30 cellular contexts compared by ENCODE assay signal in the genomic region with DNA sequence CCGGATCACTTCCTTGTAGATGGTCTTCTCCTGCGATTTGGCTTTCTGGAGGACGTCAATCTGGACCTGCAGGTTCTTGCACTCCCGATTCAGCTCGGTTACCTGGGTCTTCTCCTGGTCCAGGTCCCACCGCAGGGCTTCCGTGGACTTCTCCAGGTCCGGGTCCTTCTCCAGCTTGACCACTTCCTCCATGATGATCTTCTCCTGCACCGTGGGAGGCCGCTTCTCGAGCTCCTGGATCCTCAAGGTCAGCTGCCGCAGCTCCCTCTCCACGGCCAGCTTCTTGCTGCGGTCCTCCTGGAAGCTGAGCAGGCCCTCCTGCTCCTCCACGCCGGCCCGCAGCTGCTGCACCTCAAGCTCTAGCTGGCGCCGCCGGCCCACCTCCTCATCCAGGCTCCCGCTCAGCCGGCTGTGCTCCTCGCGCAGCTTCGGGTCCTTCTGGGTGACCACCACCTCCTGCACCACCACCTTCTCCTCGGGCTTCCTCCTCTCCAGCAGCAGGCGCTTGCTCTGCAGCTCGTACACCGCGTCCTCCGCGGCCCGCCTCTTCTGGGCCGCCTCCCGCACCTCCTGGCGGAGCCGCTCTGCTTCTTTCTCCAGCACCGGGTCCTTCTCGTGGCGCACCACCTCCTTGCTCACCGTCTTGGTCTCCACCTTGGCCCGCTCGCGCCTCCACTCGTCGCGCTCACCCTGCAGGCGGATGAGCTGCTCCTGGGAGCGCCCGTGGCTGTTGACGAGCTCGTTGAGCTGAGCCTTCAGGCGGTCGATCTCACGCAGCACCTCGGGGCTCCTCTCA. TPM values are rescaled to one million over a fixed set of nuclear protein-coding genes. Genes with fewer than 3 reads are reported as not detected.
"Had no signal": no experiment of that assay in that cellular context is flagged by ENCODE, and none has a peak within 500 bp of the region (broad histone marks: within the 10 kb centered on the region; RNA-seq: fewer than 3 reads in every experiment).

No MANE protein-coding gene starts in this region.

- H3K27ac ChIP-seq: body of pancreas, cardiac muscle cell, heart right ventricle, neutrophil, parathyroid adenoma, skin epidermis, stomach, suprapubic skin, tibial nerve, WERI-Rb-1 had no signal

- H3K4me3 ChIP-seq: body of pancreas, cardiac muscle cell, heart right ventricle, lung, skin epidermis, stomach, suprapubic skin, tibial nerve had no signal

- DNase-seq: activated CD4-positive, alpha-beta T cell treated with anti-CD3 and anti-CD28 coated beads, Interleukin-2, amount 10 ng/mL, durations not matched to agents 7 days and 5 days; activated CD4-positive, CD25-positive, alpha-beta regulatory T cell treated with anti-CD3 and anti-CD28 coated beads, Interleukin-2, amount 50 U/mL, for 72 hours; activated CD8-positive, alpha-beta memory T cell treated with anti-CD3 and anti-CD28 coated beads, Interleukin-2, amount 10 ng/mL, durations not matched to agents 7 days and 5 days; activated CD8-positive, alpha-beta T cell treated with anti-CD3 and anti-CD28 coated beads for 36 hours; activated effector memory CD4-positive, alpha-beta T cell treated with anti-CD3 and anti-CD28 coated beads, Interleukin-2, amount 50 U/mL, for 16 hours; activated T-cell treated with anti-CD3 and anti-CD28 coated beads for 4 hours; anterior cingulate cortex; body of pancreas; cortex of kidney; heart right ventricle; naive thymus-derived CD4-positive, alpha-beta T cell; stimulated activated CD4-positive, alpha-beta T cell treated with anti-CD3 and anti-CD28 coated beads, Interleukin-2, amount 100 ng/mL, for 24 hours; stomach; T-helper 1 cell; WERI-Rb-1 had no signal

- H3K36me3 ChIP-seq: cardiac muscle cell, tibial nerve had no signal

- H3K9ac ChIP-seq: parathyroid adenoma had no signal

- H2AFZ ChIP-seq: parathyroid adenoma had no signal

- ATAC-seq: activated CD8-positive, alpha-beta memory T cell treated with anti-CD3 and anti-CD28 coated beads, Interleukin-2, amount 10 ng/mL, durations not matched to agents 7 days and 5 days; activated CD8-positive, alpha-beta T cell treated with anti-CD3 and anti-CD28 coated beads for 36 hours; body of pancreas; heart right ventricle; left lobe of liver; naive thymus-derived CD4-positive, alpha-beta T cell; right cardiac atrium; stimulated activated effector memory CD8-positive, alpha-beta T cell treated with anti-CD3 and anti-CD28 coated beads, Interleukin-12 subunit alpha, Interleukin-12 subunit beta, amount 100 ng/mL, for 72 hours had no signal

- H3K27me3 ChIP-seq: body of pancreas, cardiac muscle cell, heart right ventricle, neutrophil, stomach, suprapubic skin, tibial nerve had no signal

- H3K79me2 ChIP-seq: parathyroid adenoma had no signal

- H3K9me3 ChIP-seq: body of pancreas, heart right ventricle, neutrophil, stomach, suprapubic skin, tibial nerve had no signal

- FAIRE-seq: keratinocyte, TTC549, urothelium cell line had no signal

RNA-seq across cellular contexts. Expression of gene EVPL, which starts 18.3 kb away (rescaled TPM):
- total RNA-seq: cerebellum, pulmonary artery endothelial cell had no signal
- polyA plus RNA-seq: cardiac muscle cell had no signal
